In genomic region chr13:19958119-19959111, GRCh38 we compare ENCODE assay signal across 8 cellular contexts. TPM values are rescaled to one million over a fixed set of nuclear protein-coding genes. Genes with fewer than 3 reads are reported as not detected.
A peak's percentile ranks its signal among the peaks of the same experiment; 100 is the strongest.
DNase-seq lines count a peak whose midpoint lies in the region; ATAC-seq, FAIRE-seq and TF ChIP-seq lines count a peak whose summit lies in the region.

ZMYM2 (plus strand) TSS chr13:19958727; CDS start chr13:19993073, 34,346 bp downstream.

- peak within 1 kb of the TSS; percentile 92 for H3K4me3 Mint-ChIP-seq in activated T-helper 17 cell treated with anti-CD3 and anti-CD28 coated beads, Interleukin-2, amount 50 U/mL, for 72 hours
- peak within 1 kb of the TSS; percentile 90 to 99 (median 98) for H3K4me3 Mint-ChIP-seq in naive thymus-derived CD4-positive, alpha-beta T cell
- peak within 1 kb of the TSS; percentile 95 for H3K4me3 Mint-ChIP-seq in stimulated activated memory B cell treated with anti-CD40 and anti-IgM and Interleukin-4, amounts not matched to agents 10 μg/mL and 1 μg/mL and 100 μg/mL, for 72 hours

- H3K27ac Mint-ChIP-seq in activated T-helper 17 cell treated with anti-CD3 and anti-CD28 coated beads, Interleukin-2, amount 50 U/mL, for 72 hours: peak within 1 kb of the TSS; percentile 87
- H3K27ac Mint-ChIP-seq in naive thymus-derived CD4-positive, alpha-beta T cell: peak within 1 kb of the TSS; percentile 91 to 99 (median 97)
- peak within 1 kb of the TSS; percentile 99 for H3K27ac Mint-ChIP-seq in stimulated activated memory B cell treated with anti-CD40 and anti-IgM and Interleukin-4, amounts not matched to agents 10 μg/mL and 1 μg/mL and 100 μg/mL, for 72 hours

- H3K9me3 Mint-ChIP-seq in activated T-helper 17 cell treated with anti-CD3 and anti-CD28 coated beads, Interleukin-2, amount 50 U/mL, for 72 hours: no peaks in the 10 kb centered on the region
- peaks cover 0 to 3% (median 0%) of the 10 kb centered on the region in 11 donors for H3K9me3 Mint-ChIP-seq in naive thymus-derived CD4-positive, alpha-beta T cell
- H3K9me3 Mint-ChIP-seq in stimulated activated memory B cell treated with anti-CD40 and anti-IgM and Interleukin-4, amounts not matched to agents 10 μg/mL and 1 μg/mL and 100 μg/mL, for 72 hours: no peaks in the 10 kb centered on the region

- no peak for TF ChIP-seq CTCF in RWPE1 (conservative IDR thresholded peaks at IDR 0.05; ENCODE audit: low read depth)
- TF ChIP-seq CTCF in fibroblast of lung (conservative IDR thresholded peaks at IDR 0.05 in 1 of 2, IDR thresholded peaks at IDR 0.05 in 1 of 2; ENCODE audit: low read depth in 1 of 2, low read length in 2 of 2): no peak

- peak within 1 kb of the TSS; percentile 78 for H3K9ac ChIP-seq in fibroblast of lung (ENCODE audit: insufficient read depth, low read length)

- no peak for FAIRE-seq in H54 (lab: Jason Lieb, UNC)

- intact Hi-C loops in naive thymus-derived CD4-positive, alpha-beta T cell (cut with micrococcal nuclease): loop anchor here (1.0 to 5.0 kb wide), 16 partner anchors 95 to 1714 kb away; partner anchors contain the start of genes EEF1AKMT1 (in 2 of the 2), PSPC1 (in 2 of the 2), ZMYM5 (in 2 of the 2) and CRYL1 (in 1 of the 2)

- H3K4me3 ChIP-seq in fibroblast of lung (replicated peaks in 1 of 4; ENCODE audit: control extremely low read depth in 1 of 4, insufficient read depth in 1 of 4, low read depth in 3 of 4, low read length in 4 of 4): peak within 1 kb of the TSS; percentile 40 to 90 (median 72)
- peak within 1 kb of the TSS; percentile 84 for H3K4me3 ChIP-seq in naive thymus-derived CD4-positive, alpha-beta T cell (ENCODE audit: low read length)

- DNase-seq in EH (ENCODE audit: low read depth) (peak; percentile 96), H54 (ENCODE audit: insufficient read length, low spot score) (peak; percentile 82), LoVo (ENCODE audit: low spot score) (peak; percentile 96), RWPE1 (ENCODE audit: low spot score) (peak; percentile 100), fibroblast of lung (ENCODE audit: low read depth in 2 of 2) (peak; percentile 97 to 98)
- DNase-seq in naive thymus-derived CD4-positive, alpha-beta T cell: peak; percentile 91 to 99 (median 95)

- H2AFZ ChIP-seq in fibroblast of lung (ENCODE audit: low read length): peak within 1 kb of the TSS; percentile 69

- H3K36me3 ChIP-seq in fibroblast of lung (ENCODE audit: control insufficient read depth, insufficient read depth, low read length): no peaks in the 10 kb centered on the region
- peaks cover 0 to 7% (median 0%) of the 10 kb centered on the region in 3 experiments for H3K36me3 ChIP-seq in naive thymus-derived CD4-positive, alpha-beta T cell (ENCODE audit: control insufficient read depth in 2 of 3, insufficient read depth in 3 of 3, low read length in 3 of 3)

- CTCF ChIA-PET in RWPE1 (lab: Yijun Ruan, JAX): no interaction called here
- CTCF ChIA-PET in naive thymus-derived CD4-positive, alpha-beta T cell (lab: Charles Lee): interaction anchor here (0.5 to 1.0 kb wide), 2 partner anchors 94 to 245 kb away, joined by 3 to 4 read pairs; no protein-coding TSS in a partner anchor

- H3K4me1 ChIP-seq in fibroblast of lung (ENCODE audit: control insufficient read depth, extremely low read depth, insufficient read depth, low read length): peaks cover 4% of the 10 kb centered on the region
- peaks cover 19 to 26% of the 10 kb centered on the region in 2 donors for H3K4me1 ChIP-seq in naive thymus-derived CD4-positive, alpha-beta T cell (ENCODE audit: control insufficient read depth in 2 of 2, insufficient read depth in 2 of 2, low read length in 2 of 2)

- peaks cover 31% of the 10 kb centered on the region for H3K79me2 ChIP-seq in fibroblast of lung (ENCODE audit: control insufficient read depth, insufficient read depth, low read length)

- H3K36me3 Mint-ChIP-seq in activated T-helper 17 cell treated with anti-CD3 and anti-CD28 coated beads, Interleukin-2, amount 50 U/mL, for 72 hours (ENCODE audit: low read depth): peaks cover 42% of the 10 kb centered on the region
- H3K36me3 Mint-ChIP-seq in naive thymus-derived CD4-positive, alpha-beta T cell: peaks cover 0 to 5% (median 3%) of the 10 kb centered on the region in 5 donors
- peaks cover 6% of the 10 kb centered on the region for H3K36me3 Mint-ChIP-seq in stimulated activated memory B cell treated with anti-CD40 and anti-IgM and Interleukin-4, amounts not matched to agents 10 μg/mL and 1 μg/mL and 100 μg/mL, for 72 hours

- POLR2A ChIA-PET in RWPE1 (lab: Yijun Ruan, JAX; ENCODE audit: low non-redundant PET): interaction anchor here (0.6 kb wide), 1 partner anchor 34 kb away, joined by 7 read pairs; no protein-coding TSS in a partner anchor
- POLR2A ChIA-PET in naive thymus-derived CD4-positive, alpha-beta T cell (lab: Charles Lee): interaction anchor here (0.6 to 1.8 kb wide), 6 partner anchors 32 to 944 kb away, joined by 3 to 11 read pairs (median 4); partner anchors contain the start of genes PSPC1, XPO4 and ZMYM5

- no peaks in the 10 kb centered on the region for H3K9me3 ChIP-seq in fibroblast of lung (ENCODE audit: control insufficient read depth, insufficient read depth, low read depth, low read length)
- H3K9me3 ChIP-seq in naive thymus-derived CD4-positive, alpha-beta T cell (ENCODE audit: control insufficient read depth in 2 of 3, low read length in 3 of 3): no peaks in the 10 kb centered on the region

- peak; percentile 14; the same call in 1 of the 2 replicates for TF ChIP-seq POLR2A in H54 (IDR thresholded peaks at IDR 0.05; ENCODE audit: low read depth, low read length)

- H3K4me1 Mint-ChIP-seq in activated T-helper 17 cell treated with anti-CD3 and anti-CD28 coated beads, Interleukin-2, amount 50 U/mL, for 72 hours: peaks cover 18% of the 10 kb centered on the region
- H3K4me1 Mint-ChIP-seq in naive thymus-derived CD4-positive, alpha-beta T cell: peaks cover 18 to 38% (median 29%) of the 10 kb centered on the region in 7 donors
- peaks cover 27% of the 10 kb centered on the region for H3K4me1 Mint-ChIP-seq in stimulated activated memory B cell treated with anti-CD40 and anti-IgM and Interleukin-4, amounts not matched to agents 10 μg/mL and 1 μg/mL and 100 μg/mL, for 72 hours

- H3K27ac ChIP-seq in RWPE1: peak within 1 kb of the TSS; percentile 98
- peak within 1 kb of the TSS; percentile 73 for H3K27ac ChIP-seq in fibroblast of lung (ENCODE audit: insufficient read depth, low read length)
- H3K27ac ChIP-seq in naive thymus-derived CD4-positive, alpha-beta T cell (ENCODE audit: low read depth, low read length): peak within 1 kb of the TSS; percentile 97

- peak; percentile 87 for ATAC-seq in activated T-helper 17 cell treated with anti-CD3 and anti-CD28 coated beads, Interleukin-2, amount 50 U/mL, for 72 hours (replicated peaks)
- peak; percentile 87 for ATAC-seq in naive thymus-derived CD4-positive, alpha-beta T cell
- peak; percentile 94 for ATAC-seq in stimulated activated memory B cell treated with anti-CD40 and anti-IgM and Interleukin-4, amounts not matched to agents 10 μg/mL and 1 μg/mL and 100 μg/mL, for 72 hours

- H4K20me1 ChIP-seq in fibroblast of lung (ENCODE audit: control insufficient read depth, extremely low read depth, insufficient read depth, low read length): no peaks in the 10 kb centered on the region

- H3K27me3 Mint-ChIP-seq in activated T-helper 17 cell treated with anti-CD3 and anti-CD28 coated beads, Interleukin-2, amount 50 U/mL, for 72 hours: no peaks in the 10 kb centered on the region
- H3K27me3 Mint-ChIP-seq in naive thymus-derived CD4-positive, alpha-beta T cell: peaks cover 0 to 12% (median 0%) of the 10 kb centered on the region in 5 donors
- H3K27me3 Mint-ChIP-seq in stimulated activated memory B cell treated with anti-CD40 and anti-IgM and Interleukin-4, amounts not matched to agents 10 μg/mL and 1 μg/mL and 100 μg/mL, for 72 hours: no peaks in the 10 kb centered on the region

- H3K27me3 ChIP-seq in fibroblast of lung (ENCODE audit: control insufficient read depth, insufficient read depth, low read length): no peaks in the 10 kb centered on the region
- H3K27me3 ChIP-seq in naive thymus-derived CD4-positive, alpha-beta T cell (ENCODE audit: control insufficient read depth in 2 of 2, insufficient read depth in 2 of 2, low read length in 2 of 2): no peaks in the 10 kb centered on the region

- H3K4me2 ChIP-seq in fibroblast of lung (ENCODE audit: extremely low read depth, insufficient read depth, low read length): peak within 1 kb of the TSS; percentile 92

RNA-seq across cellular contexts. Expression of gene ZMYM2, which starts in this region (rescaled TPM):
- total RNA-seq in activated T-helper 17 cell treated with anti-CD3 and anti-CD28 coated beads, Interleukin-2, amount 50 U/mL, for 72 hours: 100 to 1,000 TPM in 1 of 2 donors, 10 to 100 TPM in 1; 42.4 to 106 TPM
- total RNA-seq in fibroblast of lung: 51.1 and 63.4 TPM in 2 replicates
- polyA plus RNA-seq in fibroblast of lung: 21.5 and 37.3 TPM in 2 replicates
- 13.3 and 27.8 TPM in 2 replicates for polyA plus RNA-seq in fibroblast of lung (2012)
- polyA minus RNA-seq in fibroblast of lung (ENCODE audit: low replicate concordance): 4.4 and 7.6 TPM in 2 replicates
- total RNA-seq in naive thymus-derived CD4-positive, alpha-beta T cell: 100 to 1,000 TPM in 4 of 5 experiments, 10 to 100 TPM in 1; 58.1 to 133 (median 111) TPM
- 10 to 100 TPM; 13.4 to 15.7 TPM for polyA plus RNA-seq in naive thymus-derived CD4-positive, alpha-beta T cell

Comparison
In these comparisons a context has a peak if more than half of its experiments do, and no peak if none do; other contexts are left out.
1. Peak in every context shown above with its lines: DNase-seq, ATAC-seq, H3K4me3 ChIP-seq and H3K27ac ChIP-seq.